In the genomic region with DNA sequence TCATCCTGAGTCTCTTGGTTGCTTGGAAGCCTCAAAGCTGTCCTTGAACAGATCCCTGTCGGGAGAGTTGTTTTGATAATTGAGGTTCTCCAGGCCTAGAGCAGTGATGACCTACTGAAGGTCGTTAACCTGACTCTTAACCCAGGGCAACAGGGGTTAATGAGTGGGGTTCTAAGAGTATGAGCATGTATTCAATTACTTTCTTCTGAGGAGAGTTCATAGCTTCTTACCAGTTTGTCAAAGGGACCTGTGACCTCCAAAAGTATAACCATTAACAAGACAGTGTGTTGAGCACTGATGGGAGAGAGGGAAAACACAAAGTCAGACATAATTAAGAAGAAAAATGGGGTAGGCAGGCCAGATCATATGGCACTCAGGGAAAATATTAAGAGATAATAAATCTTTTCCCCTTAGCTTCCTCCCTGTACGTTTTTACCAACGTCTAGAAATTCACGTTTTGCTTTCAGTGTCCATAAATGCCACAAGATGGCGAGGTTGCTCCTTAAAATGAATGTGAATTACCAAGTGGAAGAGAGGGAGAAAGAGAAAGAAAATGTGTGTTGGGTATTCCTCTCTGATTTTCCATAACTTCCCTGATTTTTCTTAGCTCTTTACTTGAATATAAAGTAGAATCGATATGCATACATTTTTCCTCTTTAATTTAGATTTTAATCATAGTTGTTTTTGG, we compare ENCODE assay signal across 8 cellular contexts.
DNase-seq lines count a peak whose midpoint lies in the region; ATAC-seq, FAIRE-seq and TF ChIP-seq lines count a peak whose summit lies in the region.

No MANE protein-coding gene starts in this region.

- H3K9me3 ChIP-seq in kidney (ENCODE audit: control insufficient read depth in 1 of 2, low read length in 2 of 2), result no peaks in the 10 kb centered on the region
- no peaks in the 10 kb centered on the region for H3K9me3 ChIP-seq in upper lobe of right lung

- TF ChIP-seq CTCF in kidney (IDR thresholded peaks at IDR 0.05; ENCODE audit: borderline replicate concordance, extremely low read depth, insufficient read depth) (peak; percentile 67), upper lobe of right lung (IDR thresholded peaks at IDR 0.05) (peak; percentile 47)

- peak overlapping the region in 1 of 2 donors; percentile 9 for H3K9ac ChIP-seq in kidney (ENCODE audit: low read length in 2 of 2)

- H3K27ac ChIP-seq in kidney (ENCODE audit: low read depth in 2 of 2, low read length in 2 of 2), result no peak overlapping the region
- H3K27ac ChIP-seq in upper lobe of right lung, result no peak overlapping the region

- peak; percentile 71 for FAIRE-seq in kidney (lab: Jason Lieb, UNC)

- intact Hi-C loops in kidney (cut with DNase I) (no loop called here), upper lobe of right lung (cut with DNase I) (no loop called here)

- peaks cover 0 to 2% of the 10 kb centered on the region in 2 donors for H3K4me1 ChIP-seq in kidney (ENCODE audit: control insufficient read depth in 1 of 2, insufficient read depth in 1 of 2, low read depth in 1 of 2, low read length in 2 of 2)
- no peaks in the 10 kb centered on the region for H3K4me1 ChIP-seq in upper lobe of right lung

- no peak overlapping the region for H3K4me3 ChIP-seq in kidney (ENCODE audit: low read length in 2 of 2)
- H3K4me3 ChIP-seq in upper lobe of right lung, result no peak overlapping the region

- peak; percentile 81 for DNase-seq in DMS53 (lab: John Stamatoyannopoulos, UW)
- peak; percentile 8 for DNase-seq in NCI-H146 treated with DMSO at 0.1 percent for 48 hours (lab: John Stamatoyannopoulos, UW; ENCODE audit: unreplicated experiment)
- DNase-seq in amniotic epithelial cell (ENCODE audit: low read depth), result peak; percentile 78
- DNase-seq in kidney, result no peak
- no peak for DNase-seq in upper lobe of right lung
- DNase-seq in mesenteric fat pad (ENCODE audit: low spot score), result no peak

- H3K36me3 ChIP-seq in kidney (ENCODE audit: control insufficient read depth in 1 of 2, insufficient read depth in 2 of 2, low read length in 2 of 2) (no peaks in the 10 kb centered on the region), upper lobe of right lung (no peaks in the 10 kb centered on the region)

- ATAC-seq in GM21447 (IDR thresholded peaks at IDR 0.05; ENCODE audit: unreplicated experiment) (peak; percentile 65), upper lobe of right lung (no peak), GM19467 (IDR thresholded peaks at IDR 0.05; ENCODE audit: unreplicated experiment) (no peak)

- no peaks in the 10 kb centered on the region for H3K27me3 ChIP-seq in upper lobe of right lung

Comparison
In these comparisons a context has a peak if more than half of its experiments do, and no peak if none do; other contexts are left out.
1. DNase-seq: peak in DMS53 (single experiment), NCI-H146 treated with DMSO at 0.1 percent for 48 hours (single experiment) and amniotic epithelial cell (single experiment); none in kidney (single experiment), upper lobe of right lung (single experiment) and mesenteric fat pad (single experiment).